10 cellular contexts compared by ENCODE assay signal in the genomic region with DNA sequence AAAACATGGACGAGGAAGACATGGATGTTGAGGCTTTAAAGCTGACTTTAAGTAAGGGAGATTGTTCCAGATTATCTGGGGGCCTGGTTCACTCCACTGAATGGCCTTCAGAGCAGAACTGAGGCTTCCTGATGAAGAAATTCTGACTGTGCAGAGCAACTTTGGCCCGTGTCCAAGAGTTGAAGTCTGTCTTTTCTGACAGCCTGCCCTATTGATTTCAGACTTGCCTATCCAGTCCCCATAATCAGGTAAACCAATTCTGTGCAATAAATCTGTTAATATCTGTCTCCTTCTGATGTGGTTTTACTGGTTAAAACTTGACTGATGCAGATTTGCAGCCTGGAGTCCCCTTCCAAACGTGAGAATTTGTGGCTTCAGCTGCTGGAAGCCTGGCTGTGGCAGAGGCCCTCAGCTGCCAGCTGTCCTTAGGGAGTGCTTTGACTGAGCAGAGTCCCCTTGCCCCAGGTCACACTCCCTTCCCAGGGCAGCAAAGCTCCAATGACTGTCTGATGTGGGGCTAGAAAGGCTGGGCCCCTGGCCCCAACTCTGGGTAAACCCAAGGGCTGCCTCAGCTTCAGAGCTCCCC.
A peak's percentile ranks its signal among the peaks of the same experiment; 100 is the strongest.
DNase-seq lines count a peak whose midpoint lies in the region; ATAC-seq and TF ChIP-seq lines count a peak whose summit lies in the region.
"Had no signal": no experiment of that assay in that cellular context is flagged by ENCODE, and none has a peak within 500 bp of the region (broad histone marks: within the 10 kb centered on the region; RNA-seq: fewer than 3 reads in every experiment).

No MANE protein-coding gene starts in this region.

- no peaks in the 10 kb centered on the region for H3K9me3 Mint-ChIP-seq in CD4-positive, CD25-positive, alpha-beta regulatory T cell
- no peaks in the 10 kb centered on the region for H3K9me3 Mint-ChIP-seq in activated T-helper 17 cell treated with anti-CD3 and anti-CD28 coated beads, Interleukin-2, amount 50 U/mL, for 72 hours
- no peaks in the 10 kb centered on the region for H3K9me3 Mint-ChIP-seq in effector memory CD8-positive, alpha-beta T cell
- H3K9me3 Mint-ChIP-seq: central memory CD8-positive, alpha-beta T cell had no signal

- H3K4me1 Mint-ChIP-seq in CD4-positive, CD25-positive, alpha-beta regulatory T cell: peaks cover 8 to 33% (median 26%) of the 10 kb centered on the region in 4 donors
- peaks cover 17% of the 10 kb centered on the region for H3K4me1 Mint-ChIP-seq in activated T-helper 17 cell treated with anti-CD3 and anti-CD28 coated beads, Interleukin-2, amount 50 U/mL, for 72 hours
- peaks cover 0 to 10% of the 10 kb centered on the region in 2 donors for H3K4me1 Mint-ChIP-seq in effector memory CD8-positive, alpha-beta T cell (ENCODE audit: low read depth in 2 of 2)
- H3K4me1 Mint-ChIP-seq: central memory CD8-positive, alpha-beta T cell had no signal

- H3K27ac ChIP-seq in CD4-positive, CD25-positive, alpha-beta regulatory T cell (ENCODE audit: insufficient read depth, low read length, poor library complexity, severe bottlenecking): no peak overlapping the region
- no peak overlapping the region for H3K27ac ChIP-seq in liver (ENCODE audit: low read depth in 1 of 2, low read length in 2 of 2)

- H3K4me1 ChIP-seq in CD4-positive, CD25-positive, alpha-beta regulatory T cell (ENCODE audit: control insufficient read depth, insufficient read depth, low read length, poor library complexity, severe bottlenecking): peaks cover 15% of the 10 kb centered on the region
- H3K4me1 ChIP-seq in liver (ENCODE audit: control insufficient read depth in 4 of 4, insufficient read depth in 4 of 4, low read length in 3 of 4): peaks cover 6 to 16% (median 9%) of the 10 kb centered on the region in 4 donors

- H3K9ac ChIP-seq in liver (ENCODE audit: low read depth in 1 of 2, low read length in 2 of 2): no peak overlapping the region

- H3K27ac Mint-ChIP-seq in CD4-positive, CD25-positive, alpha-beta regulatory T cell: peak overlapping the region; percentile 6 to 82 (median 34)
- peak overlapping the region; percentile 10 for H3K27ac Mint-ChIP-seq in activated T-helper 17 cell treated with anti-CD3 and anti-CD28 coated beads, Interleukin-2, amount 50 U/mL, for 72 hours
- no peak overlapping the region for H3K27ac Mint-ChIP-seq in effector memory CD8-positive, alpha-beta T cell

- H3K4me3 Mint-ChIP-seq in CD4-positive, CD25-positive, alpha-beta regulatory T cell: no peak overlapping the region
- no peak overlapping the region for H3K4me3 Mint-ChIP-seq in activated T-helper 17 cell treated with anti-CD3 and anti-CD28 coated beads, Interleukin-2, amount 50 U/mL, for 72 hours
- H3K4me3 Mint-ChIP-seq in effector memory CD8-positive, alpha-beta T cell: no peak overlapping the region
- H3K4me3 Mint-ChIP-seq: central memory CD8-positive, alpha-beta T cell had no signal

- no peak overlapping the region for H3K4me3 ChIP-seq in CD4-positive, CD25-positive, alpha-beta regulatory T cell (ENCODE audit: low read depth, low read length)
- no peak overlapping the region for H3K4me3 ChIP-seq in liver (ENCODE audit: low read depth in 1 of 3, low read length in 3 of 3)

- H3K27me3 ChIP-seq in CD4-positive, CD25-positive, alpha-beta regulatory T cell (ENCODE audit: control insufficient read depth, insufficient read depth, low read length): no peaks in the 10 kb centered on the region
- H3K27me3 ChIP-seq in liver (ENCODE audit: control insufficient read depth in 4 of 4, insufficient read depth in 4 of 4, low read length in 3 of 4): no peaks in the 10 kb centered on the region

- peak in 1 of 2 donors; percentile 42 for TF ChIP-seq RAD21 in liver (IDR thresholded peaks at IDR 0.05)

- H3K36me3 ChIP-seq in CD4-positive, CD25-positive, alpha-beta regulatory T cell (ENCODE audit: control insufficient read depth, insufficient read depth, low read length): no peaks in the 10 kb centered on the region
- H3K36me3 ChIP-seq in liver (ENCODE audit: control insufficient read depth in 4 of 4, insufficient read depth in 3 of 4, low read depth in 1 of 4, low read length in 3 of 4): no peaks in the 10 kb centered on the region

- DNase-seq in CD4-positive, CD25-positive, alpha-beta regulatory T cell: peak in 2 of 3 donors; percentile 16 to 19
- DNase-seq in M059J (ENCODE audit: low read depth): peak; percentile 20
- DNase-seq in activated T-cell treated with anti-CD3 and anti-CD28 coated beads, Interleukin-2, amount 50 U/mL, for 1 hour: no peak
- no peak for DNase-seq in effector memory CD8-positive, alpha-beta T cell
- DNase-seq: activated CD4-positive, alpha-beta T cell treated with anti-CD3 and anti-CD28 coated beads for 4 hours had no signal

- no peaks in the 10 kb centered on the region for H3K27me3 Mint-ChIP-seq in CD4-positive, CD25-positive, alpha-beta regulatory T cell
- no peaks in the 10 kb centered on the region for H3K27me3 Mint-ChIP-seq in activated T-helper 17 cell treated with anti-CD3 and anti-CD28 coated beads, Interleukin-2, amount 50 U/mL, for 72 hours
- H3K27me3 Mint-ChIP-seq in effector memory CD8-positive, alpha-beta T cell: peaks cover 15 to 36% of the 10 kb centered on the region in 2 donors

- ATAC-seq in CD4-positive, CD25-positive, alpha-beta regulatory T cell (ENCODE audit: low read depth in 2 of 2): peak; percentile 28 to 31
- ATAC-seq in activated T-helper 17 cell treated with anti-CD3 and anti-CD28 coated beads, Interleukin-2, amount 50 U/mL, for 72 hours (replicated peaks): no peak
- no peak for ATAC-seq in GM18868 (IDR thresholded peaks at IDR 0.05; ENCODE audit: unreplicated experiment)
- ATAC-seq in effector memory CD8-positive, alpha-beta T cell (replicated peaks): no peak
- ATAC-seq in GM21737 (IDR thresholded peaks at IDR 0.05; ENCODE audit: unreplicated experiment): no peak

- no peaks in the 10 kb centered on the region for H3K36me3 Mint-ChIP-seq in CD4-positive, CD25-positive, alpha-beta regulatory T cell
- no peaks in the 10 kb centered on the region for H3K36me3 Mint-ChIP-seq in activated T-helper 17 cell treated with anti-CD3 and anti-CD28 coated beads, Interleukin-2, amount 50 U/mL, for 72 hours (ENCODE audit: low read depth)
- H3K36me3 Mint-ChIP-seq in effector memory CD8-positive, alpha-beta T cell (ENCODE audit: insufficient read depth): no peaks in the 10 kb centered on the region

- H3K9me3 ChIP-seq in CD4-positive, CD25-positive, alpha-beta regulatory T cell (ENCODE audit: control insufficient read depth in 2 of 2, low read length in 2 of 2): no peaks in the 10 kb centered on the region
- no peaks in the 10 kb centered on the region for H3K9me3 ChIP-seq in liver (ENCODE audit: control insufficient read depth in 4 of 4, low read length in 3 of 4)

- TF ChIP-seq CTCF in liver (IDR thresholded peaks at IDR 0.05; ENCODE audit: low read depth, low read length, missing input control): no peak

- 37% methylated on average over 3 of the region's 3 CpGs for WGBS in liver

TF ChIP-seq in liver, 16 proteins besides CTCF, POLR2A, EP300 and RAD21:
- no peak for TF ChIP-seq NR2F2 (IDR thresholded peaks at IDR 0.05)
- peak in 1 of 2 donors; percentile 7 for TF ChIP-seq RXRA (IDR thresholded peaks at IDR 0.05)
- TF ChIP-seq HNF4A (conservative IDR thresholded peaks at IDR 0.05): peak; percentile 33 to 65
- TF ChIP-seq FOXA2 (IDR thresholded peaks at IDR 0.05): no peak
- peak; percentile 34 for TF ChIP-seq SP1 (IDR thresholded peaks at IDR 0.05)

Comparison
In these comparisons a context has a peak if more than half of its experiments do, and no peak if none do; other contexts are left out.
1. ATAC-seq: peak in CD4-positive, CD25-positive, alpha-beta regulatory T cell (2 of 2); none in activated T-helper 17 cell treated with anti-CD3 and anti-CD28 coated beads, Interleukin-2, amount 50 U/mL, for 72 hours (single experiment), GM18868 (single experiment), effector memory CD8-positive, alpha-beta T cell (single experiment) and GM21737 (single experiment).
2. DNase-seq: peak in CD4-positive, CD25-positive, alpha-beta regulatory T cell (2 of 3) and M059J (single experiment); none in activated T-cell treated with anti-CD3 and anti-CD28 coated beads, Interleukin-2, amount 50 U/mL, for 1 hour (single experiment) and effector memory CD8-positive, alpha-beta T cell (0 of 3).
3. H3K27ac Mint-ChIP-seq: peak in CD4-positive, CD25-positive, alpha-beta regulatory T cell (3 of 3) and activated T-helper 17 cell treated with anti-CD3 and anti-CD28 coated beads, Interleukin-2, amount 50 U/mL, for 72 hours (single experiment); none in effector memory CD8-positive, alpha-beta T cell (0 of 2).